Comparison of ENCODE assay signal across 18 cellular contexts in genomic region chr17:82545071-82545462, GRCh38. TPM values are rescaled to one million over a fixed set of nuclear protein-coding genes. Genes with fewer than 3 reads are reported as not detected.
A peak's percentile ranks its signal among the peaks of the same experiment; 100 is the strongest.
DNase-seq lines count a peak whose midpoint lies in the region; ATAC-seq and TF ChIP-seq lines count a peak whose summit lies in the region.
"Had no signal": no experiment of that assay in that cellular context is flagged by ENCODE, and none has a peak within 500 bp of the region (broad histone marks: within the 10 kb centered on the region; RNA-seq: fewer than 3 reads in every experiment).

No MANE protein-coding gene starts in this region.

- H3K27ac ChIP-seq in BLaER1 = 0 out of 2 replicates have a peak overlapping the region, but pooled peaks have one; percentile 38
- peak overlapping the region in 6 of 10 donors; percentile 3 to 42 (median 16) for H3K27ac ChIP-seq in heart right ventricle
- peak overlapping the region; percentile 62 for H3K27ac ChIP-seq in rectal smooth muscle tissue (ENCODE audit: low read depth, low read length)
- H3K27ac ChIP-seq: foreskin keratinocyte, SJSA1 had no signal

- H3K27me3 ChIP-seq in BLaER1 = no peaks in the 10 kb centered on the region
- H3K27me3 ChIP-seq in heart right ventricle = no peaks in the 10 kb centered on the region
- H3K27me3 ChIP-seq in rectal smooth muscle tissue (ENCODE audit: control insufficient read depth, insufficient read depth, low read length) = no peaks in the 10 kb centered on the region
- H3K27me3 ChIP-seq: foreskin keratinocyte, SJSA1 had no signal

- DNase-seq in astrocyte of the spinal cord (ENCODE audit: low read depth, low spot score) (peak; percentile 30), heart right ventricle (no peak), NCI-H82 treated with DMSO at 0.1 percent for 48 hours (lab: John Stamatoyannopoulos, UW; ENCODE audit: unreplicated experiment) (no peak), NCI-H1092 (lab: John Stamatoyannopoulos, UW) (no peak), T-helper 2 cell (no peak)
- DNase-seq: ACHN; Caco-2; foreskin keratinocyte; GF-D8; islet precursor cell; naive B cell; NCI-H2029; stimulated activated naive CD8-positive, alpha-beta T cell treated with anti-CD3 and anti-CD28 coated beads, Interleukin-15, amount 100 ng/mL, for 72 hours had no signal

- H3K4me1 ChIP-seq in BLaER1 (peaks cover 81% of the 10 kb centered on the region), heart right ventricle (peaks cover 22 to 90% (median 46%) of the 10 kb centered on the region in 9 donors), rectal smooth muscle tissue (ENCODE audit: control insufficient read depth, insufficient read depth, low read length) (peaks cover 28% of the 10 kb centered on the region)
- H3K4me1 ChIP-seq: Caco-2, HAP-1, SJSA1 had no signal

- intact Hi-C loops in heart right ventricle (cut with DNase I) = loop anchor here in 1 of 10 donors (10.0 kb wide), 1 partner anchor 50 kb away; no protein-coding TSS in a partner anchor

- peak overlapping the region; percentile 52 for H3K4me2 ChIP-seq in BLaER1

- TF ChIP-seq CTCF in astrocyte of the spinal cord (IDR thresholded peaks at IDR 0.05; ENCODE audit: low read depth, low read length) (no peak), heart right ventricle (IDR thresholded peaks at IDR 0.05) (no peak)

- in situ Hi-C loops in astrocyte of the spinal cord (cut with HindIII; ENCODE audit: low sequenced_read_pairs) = no loop called here

- H3K36me3 ChIP-seq in BLaER1 = peaks cover 38% of the 10 kb centered on the region
- no peaks in the 10 kb centered on the region for H3K36me3 ChIP-seq in heart right ventricle
- no peaks in the 10 kb centered on the region for H3K36me3 ChIP-seq in rectal smooth muscle tissue (ENCODE audit: control insufficient read depth, insufficient read depth, low read length)

- H3K4me3 ChIP-seq in BLaER1 (no peak overlapping the region), astrocyte of the spinal cord (ENCODE audit: low read depth, low read length) (no peak overlapping the region), heart right ventricle (peak overlapping the region in 6 of 10 donors; percentile 5 to 35 (median 12)), rectal smooth muscle tissue (ENCODE audit: low read length) (peak overlapping the region; percentile 24)
- H3K4me3 ChIP-seq: HAP-1, SJSA1 had no signal

- H4K20me1 ChIP-seq in BLaER1 = peaks cover 100% of the 10 kb centered on the region

- WGBS in heart right ventricle, 2 donors = 52 to 55% methylated on average over 8 of the region's 8 CpGs

- H3K9ac ChIP-seq in BLaER1 (0 out of 2 replicates have a peak overlapping the region, but pooled peaks have one; percentile 41), rectal smooth muscle tissue (ENCODE audit: low read length) (no peak overlapping the region)

- ATAC-seq in heart right ventricle (peak in 7 of 8 donors; percentile 35 to 85 (median 59)), GM21390 (IDR thresholded peaks at IDR 0.05; ENCODE audit: unreplicated experiment) (no peak)
- ATAC-seq: foreskin keratinocyte; stimulated activated naive CD8-positive, alpha-beta T cell treated with anti-CD3 and anti-CD28 coated beads, Interleukin-15, amount 100 ng/mL, for 72 hours had no signal

- H3K9me3 ChIP-seq in BLaER1 (peaks cover 6% of the 10 kb centered on the region; the same call in 1 of the 2 replicates), heart right ventricle (no peaks in the 10 kb centered on the region)
- H3K9me3 ChIP-seq: Caco-2, HAP-1, SJSA1 had no signal

RNA-seq across cellular contexts. Expression of gene FOXK2, which starts 25.5 kb away (rescaled TPM):
- 10 to 100 TPM; 27.5 to 66.6 (median 31.0) TPM for total RNA-seq in heart right ventricle
- 10 to 100 TPM; 16.5 to 24.7 TPM for polyA plus RNA-seq in heart right ventricle

Comparison
In these comparisons a context has a peak if more than half of its experiments do, and no peak if none do; other contexts are left out.
1. H3K4me3 ChIP-seq: peak in heart right ventricle (6 of 10) and rectal smooth muscle tissue (single experiment); none in BLaER1 (single experiment) and astrocyte of the spinal cord (single experiment).
2. Peak in every context shown above with its lines, with median percentiles within 50 percentile points of each other: H3K27ac ChIP-seq.